In genomic region chr7:125568799-125569198, GRCh38 we compare ENCODE assay signal across 10 cellular contexts.
DNase-seq lines count a peak whose midpoint lies in the region; ATAC-seq lines count a peak whose summit lies in the region.
"Had no signal": no experiment of that assay in that cellular context is flagged by ENCODE, and none has a peak within 500 bp of the region (broad histone marks: within the 10 kb centered on the region; RNA-seq: fewer than 3 reads in every experiment).

No MANE protein-coding gene starts in this region.

- ATAC-seq in GM18867 (IDR thresholded peaks at IDR 0.05; ENCODE audit: unreplicated experiment) = peak; percentile 99
- peak; percentile 99 for ATAC-seq in GM21526 (IDR thresholded peaks at IDR 0.05; ENCODE audit: low FRiP score, unreplicated experiment)
- ATAC-seq in HG03095 (IDR thresholded peaks at IDR 0.05; ENCODE audit: unreplicated experiment) = peak; percentile 99

- peak; percentile 60 for DNase-seq in RPMI8226
- no peak for DNase-seq in cerebellar cortex (ENCODE audit: low spot score)
- DNase-seq in UCSD-AML1 (lab: John Stamatoyannopoulos, UW; ENCODE audit: unreplicated experiment) = no peak
- no peak for DNase-seq in inferior parietal cortex (ENCODE audit: extremely low spot score)
- no peak for DNase-seq in activated T-cell treated with anti-CD3 and anti-CD28 coated beads for 4 hours
- DNase-seq: NCI-H1417, tibial artery had no signal
